23 cellular contexts compared by ENCODE assay signal in the genomic region with DNA sequence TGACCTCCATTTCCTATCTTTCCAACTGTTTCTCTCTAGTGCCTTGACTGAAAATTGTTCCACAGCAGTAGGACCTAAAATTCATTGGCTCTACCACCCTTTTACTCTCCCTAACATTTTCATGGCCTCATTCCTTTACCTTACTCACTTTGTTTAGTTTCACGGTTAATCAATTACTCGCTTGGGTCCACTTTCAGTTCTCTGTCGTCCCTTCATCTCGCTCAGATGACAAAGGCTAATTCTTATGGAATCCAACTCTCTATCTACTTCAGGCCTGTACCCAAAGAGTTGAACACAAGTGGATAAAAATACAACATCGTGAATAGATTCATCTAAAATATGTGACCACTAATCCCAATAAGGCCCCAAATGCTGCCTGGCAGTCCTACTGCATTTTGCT.
"Had no signal": no experiment of that assay in that cellular context is flagged by ENCODE, and none has a peak within 500 bp of the region (broad histone marks: within the 10 kb centered on the region; RNA-seq: fewer than 3 reads in every experiment).

No MANE protein-coding gene starts in this region.

- FAIRE-seq: keratinocyte, small intestine had no signal

- H3K27ac ChIP-seq: heart right ventricle, left lung, lower lobe of right lung, ovary, right atrium auricular region, spleen, tibial nerve, uterus had no signal

- H3K36me3 ChIP-seq: heart right ventricle, left lung, lower lobe of right lung, ovary, right atrium auricular region, spleen, tibial nerve, uterus had no signal

- H3K27me3 ChIP-seq: left lung, ovary, right atrium auricular region, spleen, tibial nerve, uterus had no signal

- H3K4me1 ChIP-seq: heart right ventricle, left lung, lower lobe of right lung, right atrium auricular region, spleen, tibial nerve, uterus had no signal

- DNase-seq: heart right ventricle; hippocampal formation; kidney glomerular epithelial cell; left colon; left lung; lower lobe of right lung; mammary epithelial cell; mesenchymal stem cell; naive thymus-derived CD4-positive, alpha-beta T cell; ovary; small intestine; spleen; stimulated activated CD4-positive, alpha-beta T cell treated with anti-CD3 and anti-CD28 coated beads, Interleukin-4, amount 100 ng/mL, for 24 hours; stimulated activated naive CD4-positive, alpha-beta T cell treated with Interleukin-2 at 50 U/mL for 16 hours; stimulated activated naive CD8-positive, alpha-beta T cell treated with anti-CD3 and anti-CD28 coated beads, Interleukin-15, amount 100 ng/mL, for 72 hours; substantia nigra; uterus had no signal

- ATAC-seq: heart right ventricle; left colon; left lung; lower lobe of right lung; naive thymus-derived CD4-positive, alpha-beta T cell; natural killer cell treated with Interleukin-12 subunit alpha and Interleukin-12 subunit beta and Interleukin-15 and Interleukin-18, amount 100 ng/mL, for 72 hours; sciatic nerve; stimulated activated effector memory CD8-positive, alpha-beta T cell treated with anti-CD3 and anti-CD28 coated beads, Interleukin-12 subunit alpha, Interleukin-12 subunit beta, amount 100 ng/mL, for 72 hours; stimulated activated naive CD8-positive, alpha-beta T cell treated with anti-CD3 and anti-CD28 coated beads, Interleukin-15, amount 100 ng/mL, for 72 hours had no signal

- H3K4me3 ChIP-seq: heart right ventricle, left lung, lower lobe of right lung, ovary, right atrium auricular region, spleen, tibial nerve, uterus had no signal

- H3K9me3 ChIP-seq: heart right ventricle, left lung, lower lobe of right lung, ovary, right atrium auricular region, spleen, tibial nerve, uterus had no signal
